15 cellular contexts compared by ENCODE assay signal in the genomic region with DNA sequence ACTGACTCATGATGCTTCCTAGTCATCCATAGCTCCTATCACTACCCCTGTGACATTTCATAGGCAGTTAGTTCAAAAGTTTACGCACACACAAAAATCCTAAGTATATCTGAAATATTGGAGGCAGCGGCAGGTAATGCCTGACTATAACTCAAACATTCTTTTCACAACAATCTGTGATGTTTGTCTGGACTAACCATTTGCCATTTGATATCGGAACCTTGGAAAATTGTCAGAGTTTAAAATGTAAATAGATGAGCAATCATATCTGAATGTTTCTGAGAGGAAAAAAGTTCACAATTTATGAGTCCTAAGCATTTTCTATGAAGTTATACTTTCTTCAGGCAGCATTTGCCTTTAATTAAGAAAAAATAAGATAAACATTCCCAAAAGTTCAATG.
DNase-seq lines count a peak whose midpoint lies in the region; ATAC-seq and TF ChIP-seq lines count a peak whose summit lies in the region.
"Had no signal": no experiment of that assay in that cellular context is flagged by ENCODE, and none has a peak within 500 bp of the region (broad histone marks: within the 10 kb centered on the region; RNA-seq: fewer than 3 reads in every experiment).

No MANE protein-coding gene starts in this region.

- H3K36me3 ChIP-seq in fibroblast of lung (ENCODE audit: control insufficient read depth, insufficient read depth, low read length) = no peaks in the 10 kb centered on the region
- no peaks in the 10 kb centered on the region for H3K36me3 ChIP-seq in smooth muscle cell (ENCODE audit: low read depth)
- H3K36me3 ChIP-seq: BLaER1 treated with 17β-estradiol and CSF1 and Interleukin-3, amounts not matched to agents 10 nM and 100 nM; HAP-1 had no signal

- DNase-seq in LHCN-M2 (ENCODE audit: low read depth) = peak; percentile 23
- peak; percentile 2 for DNase-seq in amniotic epithelial cell (ENCODE audit: low read depth)
- peak; percentile 17 to 32 for DNase-seq in fibroblast of lung (ENCODE audit: low read depth in 2 of 2)
- no peak for DNase-seq in smooth muscle cell (lab: John Stamatoyannopoulos, UW; ENCODE audit: unreplicated experiment)
- DNase-seq in NCI-H2196 treated with DMSO at 0.1 percent for 48 hours (lab: John Stamatoyannopoulos, UW; ENCODE audit: unreplicated experiment) = no peak
- DNase-seq: 8988T; Calu3; CD8-positive, alpha-beta T cell; DMS79 treated with DMSO at 0.1 percent for 48 hours; GF-D8; GM23248 had no signal

- no peaks in the 10 kb centered on the region for H3K4me1 ChIP-seq in fibroblast of lung (ENCODE audit: control insufficient read depth, extremely low read depth, insufficient read depth, low read length)
- H3K4me1 ChIP-seq in smooth muscle cell (ENCODE audit: low read depth) = no peaks in the 10 kb centered on the region
- H3K4me1 ChIP-seq: BLaER1 treated with 17β-estradiol and CSF1 and Interleukin-3, amounts not matched to agents 10 nM and 100 nM; HAP-1 had no signal

- H3K4me2 ChIP-seq in fibroblast of lung (ENCODE audit: extremely low read depth, insufficient read depth, low read length) (no peak overlapping the region), smooth muscle cell (no peak overlapping the region)
- H3K4me2 ChIP-seq: BLaER1 treated with 17β-estradiol and CSF1 and Interleukin-3, amounts not matched to agents 10 nM and 100 nM had no signal

- ATAC-seq in GM18873 (IDR thresholded peaks at IDR 0.05; ENCODE audit: low FRiP score, unreplicated experiment) (no peak), GM21367 (IDR thresholded peaks at IDR 0.05; ENCODE audit: unreplicated experiment) (no peak)
- ATAC-seq: CD8-positive, alpha-beta T cell had no signal

- H3K9ac ChIP-seq in fibroblast of lung (ENCODE audit: insufficient read depth, low read length) = no peak overlapping the region
- no peak overlapping the region for H3K9ac ChIP-seq in smooth muscle cell (ENCODE audit: low read depth)
- H3K9ac ChIP-seq: BLaER1 treated with 17β-estradiol and CSF1 and Interleukin-3, amounts not matched to agents 10 nM and 100 nM; GM23248 had no signal

- H3K9me3 ChIP-seq in fibroblast of lung (ENCODE audit: control insufficient read depth, insufficient read depth, low read depth, low read length) = no peaks in the 10 kb centered on the region
- no peaks in the 10 kb centered on the region for H3K9me3 ChIP-seq in smooth muscle cell (replicated peaks; ENCODE audit: low read depth)
- H3K9me3 ChIP-seq: BLaER1 treated with 17β-estradiol and CSF1 and Interleukin-3, amounts not matched to agents 10 nM and 100 nM; HAP-1 had no signal

- TF ChIP-seq CTCF in fibroblast of lung (conservative IDR thresholded peaks at IDR 0.05 in 1 of 2, IDR thresholded peaks at IDR 0.05 in 1 of 2; ENCODE audit: low read depth in 1 of 2, low read length in 2 of 2) = no peak
- no peak for TF ChIP-seq CTCF in smooth muscle cell (IDR thresholded peaks at IDR 0.05; ENCODE audit: borderline replicate concordance, insufficient read depth, poor library complexity, severe bottlenecking)

- no peaks in the 10 kb centered on the region for H3K79me2 ChIP-seq in fibroblast of lung (ENCODE audit: control insufficient read depth, insufficient read depth, low read length)
- H3K79me2 ChIP-seq in smooth muscle cell (ENCODE audit: low read depth) = no peaks in the 10 kb centered on the region

- H3K27ac ChIP-seq in fibroblast of lung (ENCODE audit: insufficient read depth, low read length) (no peak overlapping the region), smooth muscle cell (ENCODE audit: low read depth) (no peak overlapping the region)
- H3K27ac ChIP-seq: BLaER1 treated with 17β-estradiol and CSF1 and Interleukin-3, amounts not matched to agents 10 nM and 100 nM; GM23248 had no signal

- H3K27me3 ChIP-seq in fibroblast of lung (ENCODE audit: control insufficient read depth, insufficient read depth, low read length) (no peaks in the 10 kb centered on the region), smooth muscle cell (ENCODE audit: low read depth) (no peaks in the 10 kb centered on the region)
- H3K27me3 ChIP-seq: BLaER1 treated with 17β-estradiol and CSF1 and Interleukin-3, amounts not matched to agents 10 nM and 100 nM had no signal

- H2AFZ ChIP-seq in fibroblast of lung (ENCODE audit: low read length) (no peak overlapping the region), smooth muscle cell (ENCODE audit: low read depth) (peak overlapping the region; percentile 51)
- H2AFZ ChIP-seq: GM23248 had no signal

- H3K4me3 ChIP-seq in fibroblast of lung (replicated peaks in 1 of 4; ENCODE audit: control extremely low read depth in 1 of 4, insufficient read depth in 1 of 4, low read depth in 3 of 4, low read length in 4 of 4) (no peak overlapping the region), smooth muscle cell (no peak overlapping the region)
- H3K4me3 ChIP-seq: BLaER1 treated with 17β-estradiol and CSF1 and Interleukin-3, amounts not matched to agents 10 nM and 100 nM; GM23248; HAP-1 had no signal

- WGBS in smooth muscle cell (ENCODE audit: low lambda C conversion rate) = 93% methylated on average over 3 of the region's 3 CpGs

- H4K20me1 ChIP-seq in fibroblast of lung (ENCODE audit: control insufficient read depth, extremely low read depth, insufficient read depth, low read length) (no peaks in the 10 kb centered on the region), smooth muscle cell (ENCODE audit: low read depth) (no peaks in the 10 kb centered on the region)
- H4K20me1 ChIP-seq: BLaER1 treated with 17β-estradiol and CSF1 and Interleukin-3, amounts not matched to agents 10 nM and 100 nM had no signal

- no peaks in the 10 kb centered on the region for H3F3A ChIP-seq in smooth muscle cell (ENCODE audit: low read depth)

Comparison
In these comparisons a context has a peak if more than half of its experiments do, and no peak if none do; other contexts are left out.
1. DNase-seq: peak in LHCN-M2 (single experiment), amniotic epithelial cell (single experiment) and fibroblast of lung (2 of 2); none in smooth muscle cell (single experiment) and NCI-H2196 treated with DMSO at 0.1 percent for 48 hours (single experiment).